Comparison of ENCODE assay signal across 20 cellular contexts in the genomic region with DNA sequence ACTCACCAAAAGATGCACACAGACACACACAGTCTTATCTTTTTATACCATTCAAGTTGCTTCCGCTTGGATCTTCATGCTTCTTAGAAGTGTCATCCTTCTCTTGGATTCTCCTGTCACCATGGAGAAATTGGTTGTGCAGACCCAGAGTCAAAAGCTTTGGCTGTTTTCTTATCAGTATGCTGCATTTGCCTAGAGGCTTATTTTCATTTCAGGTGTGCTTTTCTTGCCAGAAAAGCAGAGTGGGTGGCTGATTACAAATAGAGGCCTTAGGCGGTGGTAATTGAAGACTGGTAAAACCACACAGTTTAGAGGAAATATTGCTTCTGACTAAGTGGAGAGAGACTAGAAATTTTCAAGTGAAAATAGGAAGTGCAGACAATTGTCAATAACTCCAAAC.
"Had no signal": no experiment of that assay in that cellular context is flagged by ENCODE, and none has a peak within 500 bp of the region (broad histone marks: within the 10 kb centered on the region; RNA-seq: fewer than 3 reads in every experiment).

No MANE protein-coding gene starts in this region.

- H3K27ac ChIP-seq: foreskin keratinocyte, left ventricle myocardium inferior, lower lobe of right lung, parathyroid adenoma, psoas muscle, spleen, stomach had no signal

- FAIRE-seq: colon, endothelial cell of umbilical vein, kidney, urothelium cell line had no signal

- H3K27me3 ChIP-seq: foreskin keratinocyte, spleen, stomach had no signal

- DNase-seq: erythroblast; immature natural killer cell; kidney; left cardiac atrium; left ventricle myocardium inferior; lower lobe of right lung; natural killer cell; psoas muscle; spleen; stimulated activated CD4-positive, alpha-beta T cell treated with anti-CD3 and anti-CD28 coated beads, Interleukin-15, amount 100 ng/mL, for 24 hours; stimulated activated CD4-positive, alpha-beta T cell treated with anti-CD3 and anti-CD28 coated beads, Interleukin-1b, Interleukin-23, amount 100 ng/mL, for 48 hours; stimulated activated CD4-positive, alpha-beta T cell treated with anti-CD3 and anti-CD28 coated beads, Interleukin-4, amount 100 ng/mL, for 24 hours; stimulated activated naive B cell treated with anti-CD40 and anti-IgM and Interleukin-4, amounts not matched to agents 10 μg/mL and 1 μg/mL and 100 μg/mL, for 72 hours; stomach; substantia nigra had no signal

- H3K4me3 ChIP-seq: left ventricle myocardium inferior, lower lobe of right lung, psoas muscle, spleen, stomach had no signal

- H3K4me1 ChIP-seq: foreskin keratinocyte, left ventricle myocardium inferior, lower lobe of right lung, parathyroid adenoma, psoas muscle, spleen, stomach had no signal

- H3K9me3 ChIP-seq: left ventricle myocardium inferior, lower lobe of right lung, psoas muscle, spleen, stomach had no signal

- H3K36me3 ChIP-seq: left ventricle myocardium inferior, lower lobe of right lung, spleen, stomach had no signal
